Comparison of ENCODE assay signal across 1 cellular context in genomic region chr7:100091411-100092181, GRCh38.
A peak's percentile ranks its signal among the peaks of the same experiment; 100 is the strongest.
TF ChIP-seq lines count a peak whose summit lies in the region.

No MANE protein-coding gene starts in this region.

TF ChIP-seq in HEK293, 187 proteins besides CTCF, POLR2A, EP300 and RAD21 (continued from another document):
- TF ChIP-seq PRDM10 (tag by site-specific recombination; IDR thresholded peaks at IDR 0.05), result peak; percentile 79
- TF ChIP-seq GLIS1 (tag by site-specific recombination; IDR thresholded peaks at IDR 0.05), result no peak; the same call in 1 of the 2 replicates
- TF ChIP-seq ZNF24 (tag by site-specific recombination; IDR thresholded peaks at IDR 0.05), result 0 out of 2 replicates have a peak, but pooled peaks have one; percentile 15
- 0 out of 2 replicates have a peak, but pooled peaks have one; percentile 18 for TF ChIP-seq SP2 (tag by site-specific recombination; IDR thresholded peaks at IDR 0.05)
- TF ChIP-seq ZNF660 (tag by site-specific recombination; IDR thresholded peaks at IDR 0.05), result peak; percentile 16; the same call in 1 of the 2 replicates
- TF ChIP-seq ZNF544 (tag by site-specific recombination; IDR thresholded peaks at IDR 0.05), result no peak
- TF ChIP-seq ZNF10 (tag by site-specific recombination; IDR thresholded peaks at IDR 0.05), result 0 out of 2 replicates have a peak, but pooled peaks have one; percentile 10
- TF ChIP-seq ZFP3 (tag by site-specific recombination; IDR thresholded peaks at IDR 0.05; ENCODE audit: low read depth), result no peak
- TF ChIP-seq ZNF585B (tag by site-specific recombination; IDR thresholded peaks at IDR 0.05), result no peak
- no peak for TF ChIP-seq ELK4 (IDR thresholded peaks at IDR 0.05; ENCODE audit: borderline replicate concordance, low read depth, low read length)
- TF ChIP-seq, protein P1, sequence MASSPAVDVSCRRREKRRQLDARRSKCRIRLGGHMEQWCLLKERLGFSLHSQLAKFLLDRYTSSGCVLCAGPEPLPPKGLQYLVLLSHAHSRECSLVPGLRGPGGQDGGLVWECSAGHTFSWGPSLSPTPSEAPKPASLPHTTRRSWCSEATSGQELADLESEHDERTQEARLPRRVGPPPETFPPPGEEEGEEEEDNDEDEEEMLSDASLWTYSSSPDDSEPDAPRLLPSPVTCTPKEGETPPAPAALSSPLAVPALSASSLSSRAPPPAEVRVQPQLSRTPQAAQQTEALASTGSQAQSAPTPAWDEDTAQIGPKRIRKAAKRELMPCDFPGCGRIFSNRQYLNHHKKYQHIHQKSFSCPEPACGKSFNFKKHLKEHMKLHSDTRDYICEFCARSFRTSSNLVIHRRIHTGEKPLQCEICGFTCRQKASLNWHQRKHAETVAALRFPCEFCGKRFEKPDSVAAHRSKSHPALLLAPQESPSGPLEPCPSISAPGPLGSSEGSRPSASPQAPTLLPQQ (tag by site-specific recombination; IDR thresholded peaks at IDR 0.05), result 0 out of 2 replicates have a peak, but pooled peaks have one; percentile 6
- TF ChIP-seq ZNF558 (tag by site-specific recombination; IDR thresholded peaks at IDR 0.05), result no peak
- peak; percentile 38; the same call in 1 of the 2 replicates for TF ChIP-seq ZEB2 (tag by site-specific recombination; IDR thresholded peaks at IDR 0.05)
- TF ChIP-seq, protein P2, sequence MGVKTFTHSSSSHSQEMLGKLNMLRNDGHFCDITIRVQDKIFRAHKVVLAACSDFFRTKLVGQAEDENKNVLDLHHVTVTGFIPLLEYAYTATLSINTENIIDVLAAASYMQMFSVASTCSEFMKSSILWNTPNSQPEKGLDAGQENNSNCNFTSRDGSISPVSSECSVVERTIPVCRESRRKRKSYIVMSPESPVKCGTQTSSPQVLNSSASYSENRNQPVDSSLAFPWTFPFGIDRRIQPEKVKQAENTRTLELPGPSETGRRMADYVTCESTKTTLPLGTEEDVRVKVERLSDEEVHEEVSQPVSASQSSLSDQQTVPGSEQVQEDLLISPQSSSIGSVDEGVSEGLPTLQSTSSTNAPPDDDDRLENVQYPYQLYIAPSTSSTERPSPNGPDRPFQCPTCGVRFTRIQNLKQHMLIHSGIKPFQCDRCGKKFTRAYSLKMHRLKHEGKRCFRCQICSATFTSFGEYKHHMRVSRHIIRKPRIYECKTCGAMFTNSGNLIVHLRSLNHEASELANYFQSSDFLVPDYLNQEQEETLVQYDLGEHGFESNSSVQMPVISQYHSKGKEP (tag by site-specific recombination; IDR thresholded peaks at IDR 0.05), result peak; percentile 23; the same call in 1 of the 2 replicates
- TF ChIP-seq SP7 (tag by site-specific recombination; IDR thresholded peaks at IDR 0.05), result 0 out of 2 replicates have a peak, but pooled peaks have one; percentile 26
- no peak for TF ChIP-seq ZNF791 (tag by site-specific recombination; IDR thresholded peaks at IDR 0.05)
- no peak for TF ChIP-seq ZBTB6 (tag by site-specific recombination; IDR thresholded peaks at IDR 0.05)
- TF ChIP-seq, protein P3, sequence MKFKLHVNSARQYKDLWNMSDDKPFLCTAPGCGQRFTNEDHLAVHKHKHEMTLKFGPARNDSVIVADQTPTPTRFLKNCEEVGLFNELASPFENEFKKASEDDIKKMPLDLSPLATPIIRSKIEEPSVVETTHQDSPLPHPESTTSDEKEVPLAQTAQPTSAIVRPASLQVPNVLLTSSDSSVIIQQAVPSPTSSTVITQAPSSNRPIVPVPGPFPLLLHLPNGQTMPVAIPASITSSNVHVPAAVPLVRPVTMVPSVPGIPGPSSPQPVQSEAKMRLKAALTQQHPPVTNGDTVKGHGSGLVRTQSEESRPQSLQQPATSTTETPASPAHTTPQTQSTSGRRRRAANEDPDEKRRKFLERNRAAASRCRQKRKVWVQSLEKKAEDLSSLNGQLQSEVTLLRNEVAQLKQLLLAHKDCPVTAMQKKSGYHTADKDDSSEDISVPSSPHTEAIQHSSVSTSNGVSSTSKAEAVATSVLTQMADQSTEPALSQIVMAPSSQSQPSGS (tag by site-specific recombination; IDR thresholded peaks at IDR 0.05; ENCODE audit: low read depth), result no peak
- TF ChIP-seq ZBTB17 (tag by site-specific recombination; IDR thresholded peaks at IDR 0.05), result peak; percentile 51; the same call in 1 of the 2 replicates
- peak; percentile 44 for TF ChIP-seq ZNF629 (tag by site-specific recombination; IDR thresholded peaks at IDR 0.05)
- no peak for TF ChIP-seq ZFHX2 (tag by site-specific recombination; conservative IDR thresholded peaks at IDR 0.05)
- TF ChIP-seq ZNF37A (tag by site-specific recombination; IDR thresholded peaks at IDR 0.05), result no peak
- no peak for TF ChIP-seq ZNF391 (tag by site-specific recombination; IDR thresholded peaks at IDR 0.05; ENCODE audit: borderline replicate concordance, low read depth)
- no peak for TF ChIP-seq WT1 (tag by site-specific recombination; IDR thresholded peaks at IDR 0.05)
- TF ChIP-seq ZNF394 (tag by site-specific recombination; IDR thresholded peaks at IDR 0.05; ENCODE audit: borderline replicate concordance), result peak; percentile 10; the same call in 1 of the 2 replicates
